Comparison of ENCODE assay signal across 19 cellular contexts in genomic region chr11:69923641-69924307, GRCh38.
DNase-seq lines count a peak whose midpoint lies in the region; ATAC-seq and TF ChIP-seq lines count a peak whose summit lies in the region.
"Had no signal": no experiment of that assay in that cellular context is flagged by ENCODE, and none has a peak within 500 bp of the region (broad histone marks: within the 10 kb centered on the region; RNA-seq: fewer than 3 reads in every experiment).

No MANE protein-coding gene starts in this region.

- H2BK12ac ChIP-seq in neuronal stem cell (ENCODE audit: low read length) = peak overlapping the region; percentile 35

- H2BK15ac ChIP-seq in neuronal stem cell (ENCODE audit: low read length) = peak overlapping the region; percentile 76

- H3K4me3 ChIP-seq in right cardiac atrium (ENCODE audit: low read length) (no peak overlapping the region), endodermal cell (ENCODE audit: low read length) (no peak overlapping the region), neuronal stem cell (ENCODE audit: low read length in 2 of 2) (no peak overlapping the region), esophagus squamous epithelium (no peak overlapping the region)
- H3K4me3 ChIP-seq: K562 had no signal

- no peak overlapping the region for H3K4me3 Mint-ChIP-seq in endodermal cell
- H3K4me3 Mint-ChIP-seq: CD4-positive, alpha-beta T cell had no signal

- no peak for TF ChIP-seq POLR2A in esophagus squamous epithelium (IDR thresholded peaks at IDR 0.05)

- no peaks in the 10 kb centered on the region for H3K79me1 ChIP-seq in neuronal stem cell (ENCODE audit: low read depth, low read length)

- H3K4me2 ChIP-seq in neuronal stem cell (ENCODE audit: insufficient read depth, low read length, poor library complexity, severe bottlenecking) = no peak overlapping the region

- H2BK120ac ChIP-seq in neuronal stem cell (ENCODE audit: low read depth, low read length) = no peak overlapping the region

- H3K36me3 Mint-ChIP-seq in endodermal cell (ENCODE audit: low read depth) = no peaks in the 10 kb centered on the region

- no peaks in the 10 kb centered on the region for H3K9me3 ChIP-seq in right cardiac atrium (ENCODE audit: control insufficient read depth, low read length)
- no peaks in the 10 kb centered on the region for H3K9me3 ChIP-seq in endodermal cell (ENCODE audit: control insufficient read depth, low read length)
- no peaks in the 10 kb centered on the region for H3K9me3 ChIP-seq in neuronal stem cell (replicated peaks in 1 of 2; ENCODE audit: control insufficient read depth in 2 of 2, insufficient read depth in 1 of 2, low read depth in 1 of 2, low read length in 2 of 2)
- no peaks in the 10 kb centered on the region for H3K9me3 ChIP-seq in esophagus squamous epithelium

- no peak overlapping the region for H4K8ac ChIP-seq in neuronal stem cell (ENCODE audit: low read depth, low read length)

- H3K27ac ChIP-seq in right cardiac atrium (ENCODE audit: low read length) (no peak overlapping the region), endodermal cell (ENCODE audit: low read depth, low read length) (no peak overlapping the region), neuronal stem cell (replicated peaks; ENCODE audit: low read length) (no peak overlapping the region), esophagus squamous epithelium (no peak overlapping the region)

- H3K4me1 ChIP-seq in right cardiac atrium (ENCODE audit: control insufficient read depth, insufficient read depth, low read length) (no peaks in the 10 kb centered on the region), endodermal cell (ENCODE audit: control insufficient read depth, insufficient read depth, low read length) (no peaks in the 10 kb centered on the region), neuronal stem cell (ENCODE audit: control insufficient read depth in 2 of 2, insufficient read depth in 1 of 2, low read depth in 1 of 2, low read length in 2 of 2) (peaks cover 0 to 2% of the 10 kb centered on the region in 2 donors), esophagus squamous epithelium (peaks cover 0 to 15% (median 0%) of the 10 kb centered on the region in 3 donors)

- no peak overlapping the region for H3K23ac ChIP-seq in neuronal stem cell (ENCODE audit: low read depth, low read length, poor library complexity)

- H4K91ac ChIP-seq in neuronal stem cell (ENCODE audit: low read depth, low read length, poor library complexity) = no peak overlapping the region

- H3K27me3 Mint-ChIP-seq in endodermal cell (ENCODE audit: insufficient read depth) = peaks cover 34% of the 10 kb centered on the region

- H3K27ac Mint-ChIP-seq in endodermal cell = no peak overlapping the region
- H3K27ac Mint-ChIP-seq: CD4-positive, alpha-beta T cell had no signal

- ATAC-seq in right cardiac atrium = no peak
- ATAC-seq: K562 had no signal

- peak overlapping the region; percentile 27 for H3K18ac ChIP-seq in neuronal stem cell (ENCODE audit: low read length)

- no peak overlapping the region for H2AFZ ChIP-seq in neuronal stem cell (ENCODE audit: low read length)

- H2AK5ac ChIP-seq in neuronal stem cell (ENCODE audit: low read depth, low read length) = peak overlapping the region; percentile 40

- H3K4me1 Mint-ChIP-seq in endodermal cell = no peaks in the 10 kb centered on the region

- WGBS in right cardiac atrium = 92% methylated on average over 13 of the region's 13 CpGs
- 80 to 90% methylated on average over 5 to 12 of the region's 13 CpGs for WGBS in endodermal cell (ENCODE audit: insufficient coverage in 1 of 2, insufficient read length in 1 of 2), 2 experiments
- no CpG with 5 or more reads among the region's 13 CpGs for WGBS in neuronal stem cell (ENCODE audit: extremely low coverage in 2 of 2, insufficient read length in 2 of 2, insufficient replicate concordance in 1 of 2), 2 donors
- WGBS in esophagus squamous epithelium, 2 donors = 90 to 96% methylated on average over 2 to 4 of the region's 13 CpGs

- H3K4ac ChIP-seq in neuronal stem cell (ENCODE audit: low read length) = no peak overlapping the region

- H3K9ac ChIP-seq in endodermal cell (ENCODE audit: extremely low read depth, low read length, poor library complexity, severe bottlenecking) = no peak overlapping the region
- no peak overlapping the region for H3K9ac ChIP-seq in neuronal stem cell (ENCODE audit: low read depth, low read length, poor library complexity)

- no peak for TF ChIP-seq CTCF in endodermal cell (conservative IDR thresholded peaks at IDR 0.05)
- no peak for TF ChIP-seq CTCF in esophagus squamous epithelium (IDR thresholded peaks at IDR 0.05)
- TF ChIP-seq CTCF in GM10248 (IDR thresholded peaks at IDR 0.05; ENCODE audit: control extremely low read depth, extremely low read depth, low read depth, missing control alignments) = no peak

- H3K9me3 Mint-ChIP-seq in endodermal cell = no peaks in the 10 kb centered on the region
- H3K9me3 Mint-ChIP-seq: CD4-positive, alpha-beta T cell had no signal

- CTCF ChIA-PET in GM10248 (lab: Yijun Ruan, JAX) = interaction anchor here (1.1 to 2.8 kb wide), 2 partner anchors 13 to 272 kb away, joined by 3 to 11 read pairs; no protein-coding TSS in a partner anchor

- H3K36me3 ChIP-seq in endodermal cell (ENCODE audit: control insufficient read depth, insufficient read depth, low read length) (no peaks in the 10 kb centered on the region), neuronal stem cell (replicated peaks in 1 of 2; ENCODE audit: control insufficient read depth in 2 of 2, insufficient read depth in 2 of 2, low read length in 2 of 2) (no peaks in the 10 kb centered on the region), esophagus squamous epithelium (no peaks in the 10 kb centered on the region)

- POLR2A ChIA-PET in GM10248 (lab: Yijun Ruan, JAX) = no interaction called here

- H3K14ac ChIP-seq in neuronal stem cell (ENCODE audit: low read length) = no peak overlapping the region

- DNase-seq in cardiac septum (ENCODE audit: low spot score) = peak; percentile 67
- no peak for DNase-seq in right cardiac atrium
- peak; percentile 23 for DNase-seq in endodermal cell
- DNase-seq in neuronal stem cell (ENCODE audit: low spot score) = no peak
- DNase-seq in AG08395 (ENCODE audit: low spot score) = no peak
- no peak for DNase-seq in esophagus squamous epithelium (lab: John Stamatoyannopoulos, UW)
- no peak for DNase-seq in GM10248 (ENCODE audit: extremely low spot score)
- no peak for DNase-seq in occipital lobe (lab: John Stamatoyannopoulos, UW)
- DNase-seq: Calu3; CD4-positive, alpha-beta T cell; DMS53; HCEC 1CT; NCI-H1417; NCI-H187 treated with DMSO at 0.1 percent for 48 hours; NCI-H2171; NCI-H446; NCI-H69; SHP77 treated with DMSO at 0.1 percent for 48 hours had no signal

- intact Hi-C loops in cardiac septum (cut with DNase I) (no loop called here), right cardiac atrium (cut with DNase I) (no loop called here), esophagus squamous epithelium (cut with DNase I) (no loop called here)

- no peak overlapping the region for H2BK5ac ChIP-seq in neuronal stem cell (ENCODE audit: low read length)

- H3K27me3 ChIP-seq in right cardiac atrium (ENCODE audit: control insufficient read depth, insufficient read depth) = no peaks in the 10 kb centered on the region
- H3K27me3 ChIP-seq in endodermal cell (ENCODE audit: control insufficient read depth, insufficient read depth, low read length, poor library complexity, severe bottlenecking) = peaks cover 6% of the 10 kb centered on the region
- H3K27me3 ChIP-seq in neuronal stem cell (ENCODE audit: control insufficient read depth in 3 of 3, insufficient read depth in 3 of 3, low read depth in 1 of 3, low read length in 3 of 3) = peaks cover 0 to 20% (median 7%) of the 10 kb centered on the region in 3 experiments
- H3K27me3 ChIP-seq in esophagus squamous epithelium = peaks cover 0 to 99% (median 0%) of the 10 kb centered on the region in 4 donors

Comparison
In these comparisons a context has a peak if more than half of its experiments do, and no peak if none do; other contexts are left out.
1. DNase-seq: peak in cardiac septum (single experiment) and endodermal cell (single experiment); none in right cardiac atrium (0 of 3), neuronal stem cell (single experiment), AG08395 (single experiment), esophagus squamous epithelium (single experiment), GM10248 (single experiment) and occipital lobe (single experiment).